Comparison of ENCODE assay signal across 12 cellular contexts in genomic region chr12:122866950-122867607, GRCh38. TPM values are rescaled to one million over a fixed set of nuclear protein-coding genes. Genes with fewer than 3 reads are reported as not detected.
DNase-seq lines count a peak whose midpoint lies in the region; ATAC-seq, FAIRE-seq and TF ChIP-seq lines count a peak whose summit lies in the region.
"Had no signal": no experiment of that assay in that cellular context is flagged by ENCODE, and none has a peak within 500 bp of the region (broad histone marks: within the 10 kb centered on the region; RNA-seq: fewer than 3 reads in every experiment).

No MANE protein-coding gene starts in this region.

- H3K27ac Mint-ChIP-seq in stimulated activated effector memory CD8-positive, alpha-beta T cell treated with anti-CD3 and anti-CD28 coated beads, Interleukin-12 subunit alpha, Interleukin-12 subunit beta, amount 100 ng/mL, for 72 hours = no peak overlapping the region
- H3K27ac Mint-ChIP-seq: activated naive CD8-positive, alpha-beta T cell treated with anti-CD3 and anti-CD28 coated beads, Interleukin-2, amount 10 ng/mL, durations not matched to agents 7 days and 5 days had no signal

- peak overlapping the region; percentile 82 for H3K27ac ChIP-seq in HepG2 (ENCODE audit: extremely low read length, insufficient read depth, low read length)
- H3K27ac ChIP-seq in small intestine (ENCODE audit: low read depth in 1 of 2, low read length in 1 of 2) = peak overlapping the region; percentile 76 to 83

- peak overlapping the region; percentile 36; the same call in 1 of the 2 replicates for H3K9ac ChIP-seq in HepG2 (ENCODE audit: insufficient read depth, low read depth, low read length)

- no peak for FAIRE-seq in HepG2 (lab: Jason Lieb, UNC)
- no peak for FAIRE-seq in small intestine (lab: Jason Lieb, UNC)
- FAIRE-seq: G401.6 had no signal

- no TSS peak for BruUV-seq in HepG2 (replicated peaks; lab: Mats Ljungman, UMichigan)

- H3K27me3 ChIP-seq in HepG2 (ENCODE audit: control insufficient read depth in 1 of 2, insufficient read depth in 2 of 2, low read length in 2 of 2) (no peaks in the 10 kb centered on the region), small intestine (ENCODE audit: control insufficient read depth in 2 of 2, insufficient read depth in 2 of 2, low read length in 2 of 2) (no peaks in the 10 kb centered on the region)
- H3K27me3 ChIP-seq: MG63 had no signal

- CTCF ChIA-PET in HepG2 (lab: Yijun Ruan, JAX; ENCODE audit: low intra/inter-chr PET ratio, low total read pairs) = interaction anchor here (1.1 to 2.7 kb wide), 2 partner anchors 73 to 85 kb away, joined by 3 to 14 read pairs; no protein-coding TSS in a partner anchor

- H3K79me2 ChIP-seq in HepG2 (ENCODE audit: insufficient read depth, low read length) = no peaks in the 10 kb centered on the region

- no peak for ATAC-seq in HepG2
- ATAC-seq in stimulated activated effector memory CD8-positive, alpha-beta T cell treated with anti-CD3 and anti-CD28 coated beads, Interleukin-12 subunit alpha, Interleukin-12 subunit beta, amount 100 ng/mL, for 72 hours = no peak

- peaks cover 75% of the 10 kb centered on the region for H3K36me3 Mint-ChIP-seq in stimulated activated effector memory CD8-positive, alpha-beta T cell treated with anti-CD3 and anti-CD28 coated beads, Interleukin-12 subunit alpha, Interleukin-12 subunit beta, amount 100 ng/mL, for 72 hours

- H3K4me3 ChIP-seq in HepG2 (replicated peaks in 1 of 3; ENCODE audit: insufficient read depth in 1 of 3, low read depth in 2 of 3, low read length in 3 of 3) (0 out of 6 replicates have a peak overlapping the region, but pooled peaks of 1 of the 3 experiments have one; percentile 49), small intestine (ENCODE audit: low read depth in 1 of 2, low read length in 2 of 2) (no peak overlapping the region)
- H3K4me3 ChIP-seq: MG63 had no signal

- TF ChIP-seq EP300 in HepG2 (IDR thresholded peaks at IDR 0.05; ENCODE audit: low read depth in 2 of 2, low read length in 2 of 2) (no peak), HepG2 (CRISPR knock-in tag; IDR thresholded peaks at IDR 0.05; ENCODE audit: borderline replicate concordance) (no peak)

- TF ChIP-seq RAD21 in HepG2 (CRISPR knock-in tag; IDR thresholded peaks at IDR 0.05) = no peak

- no peaks in the 10 kb centered on the region for H3K9me3 Mint-ChIP-seq in stimulated activated effector memory CD8-positive, alpha-beta T cell treated with anti-CD3 and anti-CD28 coated beads, Interleukin-12 subunit alpha, Interleukin-12 subunit beta, amount 100 ng/mL, for 72 hours
- H3K9me3 Mint-ChIP-seq: activated naive CD8-positive, alpha-beta T cell treated with anti-CD3 and anti-CD28 coated beads, Interleukin-2, amount 10 ng/mL, durations not matched to agents 7 days and 5 days had no signal

- no peak for TF ChIP-seq CTCF in HepG2 (CRISPR knock-in tag; IDR thresholded peaks at IDR 0.05)

- H3K4me3 Mint-ChIP-seq in stimulated activated effector memory CD8-positive, alpha-beta T cell treated with anti-CD3 and anti-CD28 coated beads, Interleukin-12 subunit alpha, Interleukin-12 subunit beta, amount 100 ng/mL, for 72 hours = no peak overlapping the region
- H3K4me3 Mint-ChIP-seq: activated naive CD8-positive, alpha-beta T cell treated with anti-CD3 and anti-CD28 coated beads, Interleukin-2, amount 10 ng/mL, durations not matched to agents 7 days and 5 days had no signal

- H3K4me2 ChIP-seq in HepG2 (ENCODE audit: low read depth, low read length) = peak overlapping the region; percentile 66

- DNase-seq in G401 (ENCODE audit: low spot score) (peak; percentile 73), cerebellar cortex (ENCODE audit: low spot score) (peak; percentile 62), HepG2 (ENCODE audit: low spot score) (no peak), small intestine (no peak), NCI-H2227 treated with DMSO at 0.1 percent for 48 hours (lab: John Stamatoyannopoulos, UW) (no peak), EL (no peak), hippocampal formation (lab: John Stamatoyannopoulos, UW) (no peak)
- no peak for DNase-seq in stimulated activated effector memory CD8-positive, alpha-beta T cell treated with anti-CD3 and anti-CD28 coated beads, Interleukin-12 subunit alpha, Interleukin-12 subunit beta, amount 100 ng/mL, for 72 hours (ENCODE audit: low spot score in 2 of 2)
- DNase-seq: MG63, T-helper 9 cell had no signal

- intact Hi-C loops in HepG2 (cut with micrococcal nuclease; ENCODE audit: unreplicated experiment) = no loop called here

- H3K36me3 ChIP-seq in HepG2 (replicated peaks in 1 of 2; ENCODE audit: control insufficient read depth in 1 of 2, insufficient read depth in 2 of 2, low read length in 2 of 2) (peaks cover 1 to 9% of the 10 kb centered on the region in 2 experiments; a peak in 3 of 5 replicates), small intestine (ENCODE audit: control insufficient read depth in 2 of 2, insufficient read depth in 2 of 2, low read length in 2 of 2) (peaks cover 3 to 11% of the 10 kb centered on the region in 2 donors)

- no peaks in the 10 kb centered on the region for H4K20me1 ChIP-seq in HepG2 (ENCODE audit: insufficient read depth, low read length)

- POLR2A ChIA-PET in HepG2 (lab: Yijun Ruan, JAX) = interaction anchor here (1.0 to 1.1 kb wide), 2 partner anchors 25 to 99 kb away, joined by 3 read pairs; no protein-coding TSS in a partner anchor

- no peak for TF ChIP-seq POLR2A in HepG2 (IDR thresholded peaks at IDR 0.05; ENCODE audit: insufficient read depth in 1 of 2, low read depth in 2 of 2, low read length in 2 of 2)

- no peak overlapping the region for H2AFZ ChIP-seq in HepG2 (ENCODE audit: low read length)

- WGBS in HepG2 (ENCODE audit: low lambda C conversion rate) = 93% methylated on average over 21 of the region's 36 CpGs
- 88 to 91% (median 88%) methylated on average over 26 to 36 of the region's 36 CpGs for WGBS in small intestine, 3 donors

- H3K9me3 ChIP-seq in HepG2 (ENCODE audit: low read length) (no peaks in the 10 kb centered on the region), small intestine (ENCODE audit: control insufficient read depth, low read depth) (no peaks in the 10 kb centered on the region)
- H3K9me3 ChIP-seq: MG63 had no signal

- peaks cover 38% of the 10 kb centered on the region for H3K4me1 Mint-ChIP-seq in stimulated activated effector memory CD8-positive, alpha-beta T cell treated with anti-CD3 and anti-CD28 coated beads, Interleukin-12 subunit alpha, Interleukin-12 subunit beta, amount 100 ng/mL, for 72 hours

- H3K4me1 ChIP-seq in HepG2 (ENCODE audit: insufficient read depth, low read length) (peaks cover 56% of the 10 kb centered on the region), small intestine (ENCODE audit: control insufficient read depth in 2 of 2, insufficient read depth in 1 of 2, low read depth in 1 of 2, low read length in 1 of 2) (peaks cover 5 to 8% of the 10 kb centered on the region in 2 donors)

- in situ Hi-C loops in G401 (cut with HindIII; ENCODE audit: low sequenced_read_pairs) = no loop called here
- in situ Hi-C loops in HepG2 (cut with HindIII; ENCODE audit: extremely low pct_ligation_motif_present, low pct_unique_long_range_greater_than_20kb) = loop anchor here (5.0 to 25.0 kb wide), 2 partner anchors 80 to 370 kb away; partner anchors contain the start of genes MPHOSPH9 and MTRFR

RNA-seq across cellular contexts. Expression of gene VPS37B, which starts 28.8 kb away (rescaled TPM):
- total RNA-seq in G401 (2014; rRNA removed; shearing (Covaris generic)) = 38.3 and 53.4 TPM in 2 replicates
- 5.3 TPM in 2 replicates for total RNA-seq in HepG2 (2016; rRNA removed; fragmentation: Illumina TruSeq; extraction: Trizol)
- 1.5 and 1.6 TPM in 2 replicates for total RNA-seq in HepG2 (2016; cell fraction: cytosol; rRNA removed; fragmentation: Illumina TruSeq; extraction: Trizol; ENCODE audit: low read depth)
- 4.0 and 5.3 TPM in 2 replicates for total RNA-seq in HepG2 (2016; cell fraction: insoluble cytoplasmic fraction; rRNA removed; fragmentation: Illumina TruSeq; extraction: Trizol)
- total RNA-seq in HepG2 (2016; cell fraction: membrane; rRNA removed; fragmentation: Illumina TruSeq; extraction: Trizol) = 5.1 and 5.2 TPM in 2 replicates
- total RNA-seq in HepG2 (2016; cell fraction: nucleus; rRNA removed; fragmentation: Illumina TruSeq; extraction: Trizol) = 3.6 and 4.5 TPM in 2 replicates
- 4.6 and 4.8 TPM in 2 replicates for polyA plus RNA-seq in HepG2 (2011; rRNA removed)
- polyA plus RNA-seq in HepG2 (2011; cell fraction: cytosol; rRNA removed) = 7.4 and 7.7 TPM in 2 replicates
- 7.8 and 10.1 TPM in 2 replicates for polyA plus RNA-seq in HepG2 (2011; cell fraction: nucleus; rRNA removed)
- 4.7 and 5.8 TPM in 2 replicates for polyA plus RNA-seq in HepG2 (2012)
- polyA plus RNA-seq in HepG2 (2016; cell fraction: cytosol; fragmentation: Illumina TruSeq; extraction: Trizol; ENCODE audit: low read depth) = 1.9 and 2.0 TPM in 2 replicates
- 6.9 and 8.5 TPM in 2 replicates for polyA plus RNA-seq in HepG2 (2016; cell fraction: insoluble cytoplasmic fraction; fragmentation: Illumina TruSeq; extraction: Trizol; ENCODE audit: low read depth)
- polyA plus RNA-seq in HepG2 (2016; cell fraction: membrane; fragmentation: Illumina TruSeq; extraction: Trizol; ENCODE audit: low read depth) = 4.4 and 4.6 TPM in 2 replicates
- 8.1 and 10.3 TPM in 2 replicates for polyA plus RNA-seq in HepG2 (2016; cell fraction: nucleus; fragmentation: Illumina TruSeq; extraction: Trizol; ENCODE audit: insufficient read depth, low read depth)
- 7.0 and 9.7 TPM in 2 replicates for polyA minus RNA-seq in HepG2 (2011; rRNA and poly(A)+ RNA removed; ENCODE audit: low replicate concordance)
- polyA minus RNA-seq in HepG2 (2011; cell fraction: cytosol; rRNA and poly(A)+ RNA removed) = 6.2 and 6.3 TPM in 2 replicates
- 8.0 and 8.7 TPM in 2 replicates for polyA minus RNA-seq in HepG2 (2011; cell fraction: nucleus; rRNA and poly(A)+ RNA removed)
- 10 to 100 TPM; 22.8 to 31.4 (median 24.0) TPM for polyA plus RNA-seq in small intestine

RNA-seq across cellular contexts. Expression of gene HIP1R, which starts 31.8 kb away (rescaled TPM):
- 14.0 and 19.3 TPM in 2 replicates for total RNA-seq in G401 (2014; rRNA removed; shearing (Covaris generic))
- total RNA-seq in HepG2 (2016; rRNA removed; fragmentation: Illumina TruSeq; extraction: Trizol) = 8.2 and 18.4 TPM in 2 replicates
- 2.2 and 2.5 TPM in 2 replicates for total RNA-seq in HepG2 (2016; cell fraction: cytosol; rRNA removed; fragmentation: Illumina TruSeq; extraction: Trizol; ENCODE audit: low read depth)
- 6.5 and 17.6 TPM in 2 replicates for total RNA-seq in HepG2 (2016; cell fraction: insoluble cytoplasmic fraction; rRNA removed; fragmentation: Illumina TruSeq; extraction: Trizol)
- 4.3 and 5.1 TPM in 2 replicates for total RNA-seq in HepG2 (2016; cell fraction: membrane; rRNA removed; fragmentation: Illumina TruSeq; extraction: Trizol)
- 19.5 and 20.1 TPM in 2 replicates for total RNA-seq in HepG2 (2016; cell fraction: nucleus; rRNA removed; fragmentation: Illumina TruSeq; extraction: Trizol)
- polyA plus RNA-seq in HepG2 (2011; rRNA removed) = 25.5 and 36.0 TPM in 2 replicates
- polyA plus RNA-seq in HepG2 (2011; cell fraction: cytosol; rRNA removed) = 5.2 and 9.3 TPM in 2 replicates
- 174 and 222 TPM in 2 replicates for polyA plus RNA-seq in HepG2 (2011; cell fraction: nucleus; rRNA removed)
- 10.1 and 13.1 TPM in 2 replicates for polyA plus RNA-seq in HepG2 (2012)
- polyA plus RNA-seq in HepG2 (2016; cell fraction: cytosol; fragmentation: Illumina TruSeq; extraction: Trizol; ENCODE audit: low read depth) = 0.78 and 1.1 TPM in 2 replicates
- polyA plus RNA-seq in HepG2 (2016; cell fraction: insoluble cytoplasmic fraction; fragmentation: Illumina TruSeq; extraction: Trizol; ENCODE audit: low read depth) = 6.1 and 6.5 TPM in 2 replicates
- polyA plus RNA-seq in HepG2 (2016; cell fraction: membrane; fragmentation: Illumina TruSeq; extraction: Trizol; ENCODE audit: low read depth) = 2.0 and 2.2 TPM in 2 replicates
- polyA plus RNA-seq in HepG2 (2016; cell fraction: nucleus; fragmentation: Illumina TruSeq; extraction: Trizol; ENCODE audit: insufficient read depth, low read depth) = 42.8 and 47.4 TPM in 2 replicates
- 51.3 and 57.2 TPM in 2 replicates for polyA minus RNA-seq in HepG2 (2011; rRNA and poly(A)+ RNA removed; ENCODE audit: low replicate concordance)
- polyA minus RNA-seq in HepG2 (2011; cell fraction: cytosol; rRNA and poly(A)+ RNA removed) = 5.3 and 6.5 TPM in 2 replicates
- polyA minus RNA-seq in HepG2 (2011; cell fraction: nucleus; rRNA and poly(A)+ RNA removed) = 28.3 and 30.6 TPM in 2 replicates
- 100 to 1,000 TPM in 2 of 3 donors, 10 to 100 TPM in 1; 71.2 to 284 (median 126) TPM for polyA plus RNA-seq in small intestine

Comparison
In these comparisons a context has a peak if more than half of its experiments do, and no peak if none do; other contexts are left out.
1. DNase-seq: peak in G401 (single experiment) and cerebellar cortex (single experiment); none in HepG2 (single experiment), small intestine (single experiment), stimulated activated effector memory CD8-positive, alpha-beta T cell treated with anti-CD3 and anti-CD28 coated beads, Interleukin-12 subunit alpha, Interleukin-12 subunit beta, amount 100 ng/mL, for 72 hours (0 of 2), NCI-H2227 treated with DMSO at 0.1 percent for 48 hours (single experiment), EL (single experiment) and hippocampal formation (0 of 2).